In the genomic region with DNA sequence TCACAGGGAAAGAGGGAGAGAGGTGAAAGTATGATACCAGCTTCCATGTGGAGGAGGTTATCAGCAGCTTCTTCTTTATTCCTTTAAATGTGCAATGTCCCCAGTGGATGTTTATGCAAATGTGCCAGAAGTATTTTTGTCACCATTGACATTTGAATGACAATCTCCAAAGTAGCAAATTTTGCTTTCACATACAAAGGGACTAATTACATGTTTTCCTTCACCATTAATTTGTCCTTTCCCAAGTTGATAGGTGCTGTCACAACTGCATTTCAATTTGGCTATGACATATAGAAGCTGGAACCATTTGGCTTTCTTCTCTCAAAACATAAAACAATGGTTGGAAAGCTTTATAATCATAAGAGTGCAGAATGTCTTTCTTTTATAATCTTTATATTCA, we compare ENCODE assay signal across 37 cellular contexts.
"Had no signal": no experiment of that assay in that cellular context is flagged by ENCODE, and none has a peak within 500 bp of the region (broad histone marks: within the 10 kb centered on the region; RNA-seq: fewer than 3 reads in every experiment).

No MANE protein-coding gene starts in this region.

- H3K4me1 Mint-ChIP-seq: activated naive CD4-positive, alpha-beta T cell treated with anti-CD3 and anti-CD28 coated beads, Interleukin-2, amount 50 U/mL, for 24 hours; activated naive CD8-positive, alpha-beta T cell treated with anti-CD3 and anti-CD28 coated beads for 36 hours; activated naive CD8-positive, alpha-beta T cell treated with anti-CD3 and anti-CD28 coated beads, Interleukin-2, amount 10 ng/mL, durations not matched to agents 7 days and 5 days; activated naive CD8-positive, alpha-beta T cell treated with anti-CD3 and anti-CD28 coated beads, Interleukin-2, amount 50 U/mL, for 24 hours; activated T-helper 17 cell treated with anti-CD3 and anti-CD28 coated beads, Interleukin-2, amount 50 U/mL, for 72 hours; brain; central memory CD8-positive, alpha-beta T cell had no signal

- H3K9me3 Mint-ChIP-seq: activated naive CD4-positive, alpha-beta T cell treated with anti-CD3 and anti-CD28 coated beads, Interleukin-2, amount 10 ng/mL, durations not matched to agents 7 days and 5 days; activated naive CD4-positive, alpha-beta T cell treated with anti-CD3 and anti-CD28 coated beads, Interleukin-2, amount 50 U/mL, for 24 hours; activated naive CD4-positive, alpha-beta T cell treated with anti-CD3 and anti-CD28 coated beads, Interleukin-2, amount 50 U/mL, for 72 hours; activated naive CD8-positive, alpha-beta T cell treated with anti-CD3 and anti-CD28 coated beads for 36 hours; activated naive CD8-positive, alpha-beta T cell treated with anti-CD3 and anti-CD28 coated beads, Interleukin-2, amount 10 ng/mL, durations not matched to agents 7 days and 5 days; activated T-cell treated with anti-CD3 and anti-CD28 coated beads, Interleukin-2, amount 50 U/mL, for 4 hours; activated T-helper 1 cell treated with anti-CD3 and anti-CD28 coated beads, Interleukin-12 subunit alpha, Interleukin-12 subunit beta, Interleukin-2, Interleukin-4 antibody, amounts not matched to agents 30 ng/mL and 10 ng/mL and 1 ng/mL, durations not matched to agents 14 hours and 24 hours and 36 hours; activated T-helper 17 cell treated with anti-CD3 and anti-CD28 coated beads, Interleukin-2, amount 50 U/mL, for 72 hours; activated T-helper 2 cell treated with anti-CD3 and anti-CD28 coated beads, Interferon-gamma antibody, Interleukin-2, Interleukin-4, amounts not matched to agents 10 μg/mL and 5 μg/mL and 100 μg/mL, durations not matched to agents 14 hours and 24 hours and 36 hours; brain; central memory CD8-positive, alpha-beta T cell had no signal

- H3K27me3 Mint-ChIP-seq: activated naive CD4-positive, alpha-beta T cell treated with anti-CD3 and anti-CD28 coated beads, Interleukin-2, amount 10 ng/mL, durations not matched to agents 7 days and 5 days; activated naive CD8-positive, alpha-beta T cell; activated naive CD8-positive, alpha-beta T cell treated with anti-CD3 and anti-CD28 coated beads for 36 hours; activated naive CD8-positive, alpha-beta T cell treated with anti-CD3 and anti-CD28 coated beads, Interleukin-2, amount 10 ng/mL, durations not matched to agents 7 days and 5 days; activated naive CD8-positive, alpha-beta T cell treated with anti-CD3 and anti-CD28 coated beads, Interleukin-2, amount 50 U/mL, for 24 hours; activated T-cell treated with anti-CD3 and anti-CD28 coated beads, Interleukin-2, amount 50 U/mL, for 24 hours; activated T-helper 17 cell treated with anti-CD3 and anti-CD28 coated beads, Interleukin-2, amount 50 U/mL, for 72 hours; brain; central memory CD8-positive, alpha-beta T cell had no signal

- H3K4me3 ChIP-seq: adrenal gland, ascending aorta, body of pancreas, breast epithelium, cardiac muscle cell had no signal

- H3K27me3 ChIP-seq: adrenal gland, ascending aorta, body of pancreas, brain microvascular endothelial cell, breast epithelium had no signal

- H3K36me3 ChIP-seq: adrenal gland, ascending aorta, brain microvascular endothelial cell, breast epithelium, cardiac muscle cell had no signal

- H3K36me3 Mint-ChIP-seq: activated naive CD4-positive, alpha-beta T cell treated with anti-CD3 and anti-CD28 coated beads, Interleukin-2, amount 10 ng/mL, durations not matched to agents 7 days and 5 days; activated naive CD4-positive, alpha-beta T cell treated with anti-CD3 and anti-CD28 coated beads, Interleukin-2, amount 50 U/mL, for 24 hours; activated naive CD4-positive, alpha-beta T cell treated with anti-CD3 and anti-CD28 coated beads, Interleukin-2, amount 50 U/mL, for 72 hours; activated naive CD8-positive, alpha-beta T cell; activated naive CD8-positive, alpha-beta T cell treated with anti-CD3 and anti-CD28 coated beads for 36 hours; activated naive CD8-positive, alpha-beta T cell treated with anti-CD3 and anti-CD28 coated beads, Interleukin-2, amount 10 ng/mL, durations not matched to agents 7 days and 5 days; brain had no signal

- H3K27ac ChIP-seq: adrenal gland, ascending aorta, body of pancreas, brain microvascular endothelial cell, breast epithelium, cardiac muscle cell had no signal

- H3K9me3 ChIP-seq: adrenal gland, ascending aorta, body of pancreas, breast epithelium had no signal

- H3K4me1 ChIP-seq: adrenal gland, ascending aorta, body of pancreas, breast epithelium had no signal

- DNase-seq: activated effector memory CD4-positive, alpha-beta T cell treated with anti-CD3 and anti-CD28 coated beads, Interleukin-2, amount 50 U/mL, for 16 hours; activated effector memory CD4-positive, alpha-beta T cell treated with Interleukin-2 at 50 U/mL for 16 hours; activated gamma-delta T cell; activated gamma-delta T cell treated with Interleukin-2 at 50 U/mL for 16 hours; activated naive CD4-positive, alpha-beta T cell; activated naive CD4-positive, alpha-beta T cell treated with anti-CD3 and anti-CD28 coated beads for 36 hours; activated naive CD4-positive, alpha-beta T cell treated with anti-CD3 and anti-CD28 coated beads, Interleukin-2, amount 10 ng/mL, durations not matched to agents 7 days and 5 days; activated naive CD4-positive, alpha-beta T cell treated with anti-CD3 and anti-CD28 coated beads, Interleukin-2, amount 50 U/mL, for 16 hours; activated naive CD4-positive, alpha-beta T cell treated with Interleukin-2 at 50 U/mL for 16 hours; activated naive CD8-positive, alpha-beta T cell treated with anti-CD3 and anti-CD28 coated beads for 36 hours; activated naive CD8-positive, alpha-beta T cell treated with anti-CD3 and anti-CD28 coated beads, Interleukin-2, amount 10 ng/mL, durations not matched to agents 7 days and 5 days; activated naive CD8-positive, alpha-beta T cell treated with anti-CD3 and anti-CD28 coated beads, Interleukin-2, amount 50 U/mL, for 24 hours; activated T-cell treated with anti-CD3 and anti-CD28 coated beads, Interleukin-2, amount 50 U/mL, for 24 hours; activated T-cell treated with anti-CD3 and anti-CD28 coated beads, Interleukin-2, amount 50 U/mL, for 4 hours; activated T-cell treated with anti-CD3 and anti-CD28 coated beads, Interleukin-2, amount 50 U/mL, for 48 hours; activated T-cell treated with anti-CD3 and anti-CD28 coated beads, Interleukin-2, amount 50 U/mL, for 72 hours; adrenal gland; amniotic stem cell; amygdala; anterior cingulate cortex; aorta; body of pancreas; brain microvascular endothelial cell; caudate nucleus; central memory CD4-positive, alpha-beta T cell; cerebellar nuclear complex had no signal

- H3K4me3 Mint-ChIP-seq: activated naive CD4-positive, alpha-beta T cell treated with anti-CD3 and anti-CD28 coated beads for 36 hours; activated naive CD4-positive, alpha-beta T cell treated with anti-CD3 and anti-CD28 coated beads, Interleukin-2, amount 10 ng/mL, durations not matched to agents 7 days and 5 days; activated naive CD4-positive, alpha-beta T cell treated with anti-CD3 and anti-CD28 coated beads, Interleukin-2, amount 50 U/mL, for 24 hours; activated naive CD8-positive, alpha-beta T cell; activated naive CD8-positive, alpha-beta T cell treated with anti-CD3 and anti-CD28 coated beads for 36 hours; activated naive CD8-positive, alpha-beta T cell treated with anti-CD3 and anti-CD28 coated beads, Interleukin-2, amount 10 ng/mL, durations not matched to agents 7 days and 5 days; activated naive CD8-positive, alpha-beta T cell treated with anti-CD3 and anti-CD28 coated beads, Interleukin-2, amount 50 U/mL, for 24 hours; activated T-cell treated with anti-CD3 and anti-CD28 coated beads, Interleukin-2, amount 50 U/mL, for 24 hours; activated T-cell treated with anti-CD3 and anti-CD28 coated beads, Interleukin-2, amount 50 U/mL, for 4 hours; activated T-cell treated with anti-CD3 and anti-CD28 coated beads, Interleukin-2, amount 50 U/mL, for 72 hours; activated T-helper 1 cell treated with anti-CD3 and anti-CD28 coated beads, Interleukin-12 subunit alpha, Interleukin-12 subunit beta, Interleukin-2, Interleukin-4 antibody, amounts not matched to agents 30 ng/mL and 10 ng/mL and 1 ng/mL, durations not matched to agents 14 hours and 24 hours and 36 hours; activated T-helper 17 cell treated with anti-CD3 and anti-CD28 coated beads, Interleukin-2, amount 50 U/mL, for 72 hours; brain; central memory CD8-positive, alpha-beta T cell had no signal

- H3K27ac Mint-ChIP-seq: activated naive CD4-positive, alpha-beta T cell treated with anti-CD3 and anti-CD28 coated beads for 36 hours; activated naive CD4-positive, alpha-beta T cell treated with anti-CD3 and anti-CD28 coated beads, Interleukin-2, amount 10 ng/mL, durations not matched to agents 7 days and 5 days; activated naive CD4-positive, alpha-beta T cell treated with anti-CD3 and anti-CD28 coated beads, Interleukin-2, amount 50 U/mL, for 24 hours; activated naive CD4-positive, alpha-beta T cell treated with anti-CD3 and anti-CD28 coated beads, Interleukin-2, amount 50 U/mL, for 72 hours; activated naive CD8-positive, alpha-beta T cell; activated naive CD8-positive, alpha-beta T cell treated with anti-CD3 and anti-CD28 coated beads for 36 hours; activated naive CD8-positive, alpha-beta T cell treated with anti-CD3 and anti-CD28 coated beads, Interleukin-2, amount 10 ng/mL, durations not matched to agents 7 days and 5 days; activated naive CD8-positive, alpha-beta T cell treated with anti-CD3 and anti-CD28 coated beads, Interleukin-2, amount 50 U/mL, for 24 hours; activated T-cell treated with anti-CD3 and anti-CD28 coated beads, Interleukin-2, amount 50 U/mL, for 24 hours; activated T-cell treated with anti-CD3 and anti-CD28 coated beads, Interleukin-2, amount 50 U/mL, for 72 hours; activated T-helper 1 cell treated with anti-CD3 and anti-CD28 coated beads, Interleukin-12 subunit alpha, Interleukin-12 subunit beta, Interleukin-2, Interleukin-4 antibody, amounts not matched to agents 30 ng/mL and 10 ng/mL and 1 ng/mL, durations not matched to agents 14 hours and 24 hours and 36 hours; activated T-helper 17 cell treated with anti-CD3 and anti-CD28 coated beads, Interleukin-2, amount 50 U/mL, for 72 hours; activated T-helper 2 cell treated with anti-CD3 and anti-CD28 coated beads, Interferon-gamma antibody, Interleukin-2, Interleukin-4, amounts not matched to agents 10 μg/mL and 5 μg/mL and 100 μg/mL, durations not matched to agents 14 hours and 24 hours and 36 hours; brain had no signal
